ENCODE assay signal across 8 cellular contexts in the genomic region with DNA sequence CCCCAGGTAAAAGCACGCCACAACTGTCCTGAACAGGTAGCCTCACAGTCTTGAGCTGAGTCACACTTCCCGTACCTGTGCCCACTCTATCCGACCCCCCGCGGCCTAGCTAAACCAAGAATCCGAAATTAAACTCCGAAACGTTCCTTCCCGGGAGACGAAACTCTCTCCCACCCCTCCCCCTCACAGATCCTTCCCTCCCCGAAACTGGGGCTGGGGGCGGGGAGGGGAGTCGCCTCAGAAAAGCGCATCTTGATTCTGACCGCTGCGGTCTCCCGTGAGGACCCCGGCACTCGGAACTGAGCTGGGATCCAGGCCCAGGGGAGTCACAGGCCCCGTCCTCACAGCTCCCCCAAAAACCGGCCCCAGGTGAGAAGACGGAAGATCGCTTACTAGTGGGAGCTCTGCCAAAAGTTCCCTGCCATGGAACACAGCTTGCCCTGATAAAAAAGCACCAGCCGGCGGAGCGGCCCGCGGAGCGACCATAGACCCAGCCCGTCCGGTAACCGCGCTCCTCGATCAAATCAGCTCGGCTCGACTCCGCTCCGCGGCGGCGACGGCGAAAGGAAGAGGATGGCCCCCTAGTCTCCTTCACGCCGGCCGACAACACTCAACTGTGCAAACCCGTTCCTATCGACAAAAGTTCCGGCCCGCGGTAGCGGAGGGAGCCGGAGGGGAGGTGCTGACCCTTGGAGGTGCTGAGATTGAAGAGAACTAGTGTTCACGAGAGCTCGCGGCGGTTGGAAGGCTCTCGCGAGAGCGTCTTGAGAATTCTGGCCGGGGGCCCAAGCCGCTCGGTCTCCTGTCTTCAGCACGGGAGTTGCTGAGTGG. TPM values are rescaled to one million over a fixed set of nuclear protein-coding genes. Genes with fewer than 3 reads are reported as not detected.
DNase-seq lines count a peak whose midpoint lies in the region; ATAC-seq lines count a peak whose summit lies in the region.

Gene CCNC (minus strand): TSS at position 558 of the 831 bp plus-strand sequence. CDS start 133 bp downstream, at position 425.

- intact Hi-C loops in activated T-helper 1 cell treated with anti-CD3 and anti-CD28 coated beads, Interleukin-12 subunit alpha, Interleukin-12 subunit beta, Interleukin-2, Interleukin-4 antibody, amounts not matched to agents 30 ng/mL and 10 ng/mL and 1 ng/mL, durations not matched to agents 14 hours and 24 hours and 36 hours (cut with micrococcal nuclease) = loop anchor here (1.0 to 5.0 kb wide), 6 partner anchors 42 to 1312 kb away; partner anchors contain the start of genes ASCC3, FBXL4, PNISR and USP45

- ATAC-seq in GM21723 (IDR thresholded peaks at IDR 0.05; ENCODE audit: unreplicated experiment) (peak; percentile 98), naive B cell (ENCODE audit: low read depth in 2 of 2) (peak; percentile 95)
- peak; percentile 99 for ATAC-seq in stimulated activated memory B cell treated with anti-CD40 and anti-IgM and Interleukin-4, amounts not matched to agents 10 μg/mL and 1 μg/mL and 100 μg/mL, for 72 hours

- H3K27ac Mint-ChIP-seq in activated T-helper 1 cell treated with anti-CD3 and anti-CD28 coated beads, Interleukin-12 subunit alpha, Interleukin-12 subunit beta, Interleukin-2, Interleukin-4 antibody, amounts not matched to agents 30 ng/mL and 10 ng/mL and 1 ng/mL, durations not matched to agents 14 hours and 24 hours and 36 hours = peak within 1 kb of the TSS; percentile 95
- peak within 1 kb of the TSS; percentile 92 to 99 (median 96) for H3K27ac Mint-ChIP-seq in naive B cell
- H3K27ac Mint-ChIP-seq in stimulated activated memory B cell treated with anti-CD40 and anti-IgM and Interleukin-4, amounts not matched to agents 10 μg/mL and 1 μg/mL and 100 μg/mL, for 72 hours = peak within 1 kb of the TSS; percentile 98

- peak within 1 kb of the TSS; percentile 99 for H3K4me3 Mint-ChIP-seq in activated T-helper 1 cell treated with anti-CD3 and anti-CD28 coated beads, Interleukin-12 subunit alpha, Interleukin-12 subunit beta, Interleukin-2, Interleukin-4 antibody, amounts not matched to agents 30 ng/mL and 10 ng/mL and 1 ng/mL, durations not matched to agents 14 hours and 24 hours and 36 hours
- peak within 1 kb of the TSS; percentile 95 to 99 (median 98) for H3K4me3 Mint-ChIP-seq in naive B cell
- peak within 1 kb of the TSS; percentile 97 for H3K4me3 Mint-ChIP-seq in stimulated activated memory B cell treated with anti-CD40 and anti-IgM and Interleukin-4, amounts not matched to agents 10 μg/mL and 1 μg/mL and 100 μg/mL, for 72 hours

- DNase-seq in DMS53 treated with DMSO at 0.1 percent for 48 hours (lab: John Stamatoyannopoulos, UW; ENCODE audit: unreplicated experiment) = peak; percentile 88
- DNase-seq in KG1 (lab: John Stamatoyannopoulos, UW) = peak; percentile 95
- DNase-seq in RKO (ENCODE audit: low spot score) = peak; percentile 96
- peak; percentile 85 for DNase-seq in activated T-helper 1 cell treated with anti-CD3 and anti-CD28 coated beads, Interleukin-12 subunit alpha, Interleukin-12 subunit beta, Interleukin-2, Interleukin-4 antibody, amounts not matched to agents 30 ng/mL and 10 ng/mL and 1 ng/mL, durations not matched to agents 14 hours and 24 hours and 36 hours (ENCODE audit: low spot score)
- peak; percentile 97 for DNase-seq in fibroblast of gingiva (ENCODE audit: low read depth)
- peak; percentile 90 for DNase-seq in naive B cell

- H3K27me3 Mint-ChIP-seq in activated T-helper 1 cell treated with anti-CD3 and anti-CD28 coated beads, Interleukin-12 subunit alpha, Interleukin-12 subunit beta, Interleukin-2, Interleukin-4 antibody, amounts not matched to agents 30 ng/mL and 10 ng/mL and 1 ng/mL, durations not matched to agents 14 hours and 24 hours and 36 hours (ENCODE audit: insufficient read depth) = no peaks in the 10 kb centered on the region
- H3K27me3 Mint-ChIP-seq in naive B cell = no peaks in the 10 kb centered on the region
- no peaks in the 10 kb centered on the region for H3K27me3 Mint-ChIP-seq in stimulated activated memory B cell treated with anti-CD40 and anti-IgM and Interleukin-4, amounts not matched to agents 10 μg/mL and 1 μg/mL and 100 μg/mL, for 72 hours

- H3K4me1 Mint-ChIP-seq in activated T-helper 1 cell treated with anti-CD3 and anti-CD28 coated beads, Interleukin-12 subunit alpha, Interleukin-12 subunit beta, Interleukin-2, Interleukin-4 antibody, amounts not matched to agents 30 ng/mL and 10 ng/mL and 1 ng/mL, durations not matched to agents 14 hours and 24 hours and 36 hours (ENCODE audit: low read depth) = peaks cover 37% of the 10 kb centered on the region
- H3K4me1 Mint-ChIP-seq in naive B cell = peaks cover 23 to 29% (median 23%) of the 10 kb centered on the region in 3 donors
- H3K4me1 Mint-ChIP-seq in stimulated activated memory B cell treated with anti-CD40 and anti-IgM and Interleukin-4, amounts not matched to agents 10 μg/mL and 1 μg/mL and 100 μg/mL, for 72 hours = peaks cover 32% of the 10 kb centered on the region

- H3K36me3 Mint-ChIP-seq in activated T-helper 1 cell treated with anti-CD3 and anti-CD28 coated beads, Interleukin-12 subunit alpha, Interleukin-12 subunit beta, Interleukin-2, Interleukin-4 antibody, amounts not matched to agents 30 ng/mL and 10 ng/mL and 1 ng/mL, durations not matched to agents 14 hours and 24 hours and 36 hours (ENCODE audit: low read depth) = peaks cover 6% of the 10 kb centered on the region
- H3K36me3 Mint-ChIP-seq in naive B cell = peaks cover 0 to 6% of the 10 kb centered on the region in 2 donors
- peaks cover 5% of the 10 kb centered on the region for H3K36me3 Mint-ChIP-seq in stimulated activated memory B cell treated with anti-CD40 and anti-IgM and Interleukin-4, amounts not matched to agents 10 μg/mL and 1 μg/mL and 100 μg/mL, for 72 hours

- no peaks in the 10 kb centered on the region for H3K9me3 Mint-ChIP-seq in activated T-helper 1 cell treated with anti-CD3 and anti-CD28 coated beads, Interleukin-12 subunit alpha, Interleukin-12 subunit beta, Interleukin-2, Interleukin-4 antibody, amounts not matched to agents 30 ng/mL and 10 ng/mL and 1 ng/mL, durations not matched to agents 14 hours and 24 hours and 36 hours
- H3K9me3 Mint-ChIP-seq in naive B cell = peaks cover 0 to 2% (median 0%) of the 10 kb centered on the region in 7 donors
- no peaks in the 10 kb centered on the region for H3K9me3 Mint-ChIP-seq in stimulated activated memory B cell treated with anti-CD40 and anti-IgM and Interleukin-4, amounts not matched to agents 10 μg/mL and 1 μg/mL and 100 μg/mL, for 72 hours

RNA-seq across cellular contexts. Expression of gene CCNC, which starts in this region (rescaled TPM):
- total RNA-seq in activated T-helper 1 cell treated with anti-CD3 and anti-CD28 coated beads, Interleukin-12 subunit alpha, Interleukin-12 subunit beta, Interleukin-2, Interleukin-4 antibody, amounts not matched to agents 30 ng/mL and 10 ng/mL and 1 ng/mL, durations not matched to agents 14 hours and 24 hours and 36 hours = 51.3 and 54.0 TPM in 2 replicates
- polyA plus RNA-seq in naive B cell (ENCODE audit: low read depth in 6 of 6) = 10 to 100 TPM; 41.4 to 49.7 (median 44.1) TPM

Comparison
In these comparisons a context has a peak if more than half of its experiments do, and no peak if none do; other contexts are left out.
1. Peak in every context shown above with its lines: DNase-seq and ATAC-seq.